In the genomic region with DNA sequence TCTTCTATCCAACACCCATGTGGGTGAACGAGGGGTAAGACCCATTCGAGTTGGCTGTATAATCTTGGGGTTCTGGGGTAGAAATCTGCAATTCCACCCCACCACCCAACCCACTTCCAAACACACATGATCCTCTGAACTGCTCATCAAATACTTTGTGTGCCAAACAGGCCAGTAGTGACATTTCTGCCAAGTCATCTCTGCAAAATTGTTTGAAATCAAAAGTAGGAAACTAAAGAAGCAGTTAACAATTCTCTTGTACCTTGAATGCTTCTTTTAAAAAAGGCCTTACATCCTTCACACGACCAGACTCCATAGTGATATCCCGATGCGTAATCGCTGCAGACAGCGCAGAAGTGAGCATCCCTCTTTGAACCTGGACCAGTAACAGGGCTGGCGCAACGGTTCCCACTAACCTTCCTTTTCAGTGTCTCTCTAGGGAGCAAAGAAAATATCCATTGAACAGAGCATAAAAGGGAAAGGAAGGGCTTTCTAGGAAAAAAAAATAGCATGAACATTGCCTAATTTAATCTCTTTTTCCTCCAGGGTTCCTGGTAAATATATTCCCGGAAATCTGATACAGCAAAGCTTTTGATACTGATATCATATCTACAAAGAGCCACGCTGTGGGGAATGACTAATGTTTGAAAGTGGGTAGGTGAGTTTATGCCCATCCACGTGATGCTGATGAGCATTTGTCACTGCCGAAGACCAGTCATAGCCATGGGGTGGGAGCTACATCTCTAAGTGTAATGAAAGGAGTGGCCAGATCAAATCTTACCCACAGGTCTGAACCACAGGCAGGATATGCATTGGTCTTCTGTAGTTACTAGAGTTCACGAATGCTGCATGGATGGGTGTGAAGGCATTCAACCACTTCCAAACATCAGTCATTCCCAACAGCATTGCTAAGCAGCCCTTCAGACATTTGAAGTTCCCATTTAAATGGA, we compare ENCODE assay signal across 12 cellular contexts. TPM values are rescaled to one million over a fixed set of nuclear protein-coding genes. Genes with fewer than 3 reads are reported as not detected.
DNase-seq lines count a peak whose midpoint lies in the region; ATAC-seq, FAIRE-seq and TF ChIP-seq lines count a peak whose summit lies in the region.
"Had no signal": no experiment of that assay in that cellular context is flagged by ENCODE, and none has a peak within 500 bp of the region (broad histone marks: within the 10 kb centered on the region; RNA-seq: fewer than 3 reads in every experiment).

No MANE protein-coding gene starts in this region.

- no peak overlapping the region for H3K4me3 ChIP-seq in keratinocyte (ENCODE audit: control insufficient read depth in 2 of 3, extremely low read depth in 1 of 3, insufficient read depth in 2 of 3, low read depth in 1 of 3, low read length in 3 of 3)
- H3K4me3 ChIP-seq in upper lobe of right lung: no peak overlapping the region
- H3K4me3 ChIP-seq: thoracic aorta had no signal

- intact Hi-C loops in activated naive CD4-positive, alpha-beta T cell treated with anti-CD3 and anti-CD28 coated beads for 36 hours (cut with micrococcal nuclease): no loop called here
- intact Hi-C loops in upper lobe of right lung (cut with DNase I): no loop called here

- no peaks in the 10 kb centered on the region for H3K9me1 ChIP-seq in keratinocyte (ENCODE audit: control insufficient read depth, extremely low read depth, insufficient read depth, low read length)

- H3K4me1 Mint-ChIP-seq in activated naive CD4-positive, alpha-beta T cell treated with anti-CD3 and anti-CD28 coated beads for 36 hours (ENCODE audit: low read depth): peaks cover 19% of the 10 kb centered on the region
- peaks cover 18% of the 10 kb centered on the region for H3K4me1 Mint-ChIP-seq in activated naive CD4-positive, alpha-beta T cell treated with anti-CD3 and anti-CD28 coated beads, Interleukin-2, amount 10 ng/mL, durations not matched to agents 7 days and 5 days
- H3K4me1 Mint-ChIP-seq in activated T-cell treated with anti-CD3 and anti-CD28 coated beads, Interleukin-2, amount 50 U/mL, for 72 hours (ENCODE audit: low read depth): peaks cover 26% of the 10 kb centered on the region
- H3K4me1 Mint-ChIP-seq: central memory CD8-positive, alpha-beta T cell had no signal

- TF ChIP-seq CTCF in keratinocyte (optimal IDR thresholded peaks at IDR 0.05 in 1 of 3, IDR thresholded peaks at IDR 0.05 in 1 of 3, conservative IDR thresholded peaks at IDR 0.05 in 1 of 3; ENCODE audit: extremely low read depth in 1 of 3, insufficient read depth in 2 of 3, low read length in 3 of 3) (no peak), upper lobe of right lung (IDR thresholded peaks at IDR 0.05) (no peak)

- DNase-seq in activated naive CD4-positive, alpha-beta T cell treated with anti-CD3 and anti-CD28 coated beads for 36 hours: peak; percentile 31
- DNase-seq in activated naive CD4-positive, alpha-beta T cell treated with anti-CD3 and anti-CD28 coated beads, Interleukin-2, amount 10 ng/mL, durations not matched to agents 7 days and 5 days: no peak
- peak; percentile 39 to 48 for DNase-seq in activated T-cell treated with anti-CD3 and anti-CD28 coated beads, Interleukin-2, amount 50 U/mL, for 72 hours
- DNase-seq in keratinocyte (ENCODE audit: low read depth, low spot score) (no peak), upper lobe of right lung (no peak), KBM-7 (no peak), NCI-H2081 treated with DMSO at 0.1 percent for 48 hours (lab: John Stamatoyannopoulos, UW) (no peak)
- DNase-seq: NCI-H1436, T-cell had no signal

- no peak overlapping the region for H3K27ac ChIP-seq in keratinocyte (ENCODE audit: control insufficient read depth, insufficient read depth, low read length)
- H3K27ac ChIP-seq in upper lobe of right lung: no peak overlapping the region
- H3K27ac ChIP-seq: thoracic aorta had no signal

- H4K20me1 ChIP-seq in keratinocyte (ENCODE audit: control insufficient read depth, extremely low read depth, insufficient read depth, low read length): no peaks in the 10 kb centered on the region

- no peaks in the 10 kb centered on the region for H3K27me3 Mint-ChIP-seq in activated naive CD4-positive, alpha-beta T cell treated with anti-CD3 and anti-CD28 coated beads for 36 hours (ENCODE audit: low read depth)
- H3K27me3 Mint-ChIP-seq in activated naive CD4-positive, alpha-beta T cell treated with anti-CD3 and anti-CD28 coated beads, Interleukin-2, amount 10 ng/mL, durations not matched to agents 7 days and 5 days: no peaks in the 10 kb centered on the region
- no peaks in the 10 kb centered on the region for H3K27me3 Mint-ChIP-seq in activated T-cell treated with anti-CD3 and anti-CD28 coated beads, Interleukin-2, amount 50 U/mL, for 72 hours (ENCODE audit: low read depth)

- H3K9me3 Mint-ChIP-seq in activated naive CD4-positive, alpha-beta T cell treated with anti-CD3 and anti-CD28 coated beads for 36 hours: no peaks in the 10 kb centered on the region
- H3K9me3 Mint-ChIP-seq in activated naive CD4-positive, alpha-beta T cell treated with anti-CD3 and anti-CD28 coated beads, Interleukin-2, amount 10 ng/mL, durations not matched to agents 7 days and 5 days: no peaks in the 10 kb centered on the region
- H3K9me3 Mint-ChIP-seq in activated T-cell treated with anti-CD3 and anti-CD28 coated beads, Interleukin-2, amount 50 U/mL, for 72 hours: peaks cover 0 to 4% of the 10 kb centered on the region in 2 donors
- H3K9me3 Mint-ChIP-seq: central memory CD8-positive, alpha-beta T cell; T-cell had no signal

- H3K4me2 ChIP-seq in keratinocyte (ENCODE audit: control insufficient read depth, extremely low read depth, insufficient read depth, low read depth, low read length): no peak overlapping the region

- H3K4me1 ChIP-seq in keratinocyte (ENCODE audit: control insufficient read depth, extremely low read depth, insufficient read depth, low read length): peaks cover 3% of the 10 kb centered on the region
- no peaks in the 10 kb centered on the region for H3K4me1 ChIP-seq in upper lobe of right lung

- H3K36me3 Mint-ChIP-seq in activated naive CD4-positive, alpha-beta T cell treated with anti-CD3 and anti-CD28 coated beads for 36 hours (ENCODE audit: low read depth): no peaks in the 10 kb centered on the region
- no peaks in the 10 kb centered on the region for H3K36me3 Mint-ChIP-seq in activated naive CD4-positive, alpha-beta T cell treated with anti-CD3 and anti-CD28 coated beads, Interleukin-2, amount 10 ng/mL, durations not matched to agents 7 days and 5 days
- no peaks in the 10 kb centered on the region for H3K36me3 Mint-ChIP-seq in activated T-cell treated with anti-CD3 and anti-CD28 coated beads, Interleukin-2, amount 50 U/mL, for 72 hours (ENCODE audit: insufficient read depth in 2 of 2)
- H3K36me3 Mint-ChIP-seq: T-cell had no signal

- no peaks in the 10 kb centered on the region for H3K79me2 ChIP-seq in keratinocyte (ENCODE audit: control insufficient read depth, insufficient read depth, low read length)

- dilution Hi-C loops in keratinocyte (cut with MboI; ENCODE audit: extremely low pct_ligation_motif_present, low sequenced_read_pairs): loop anchor here (25.0 kb wide), 1 partner anchor 243 kb away; no protein-coding TSS in a partner anchor

- no peak overlapping the region for H3K9ac ChIP-seq in keratinocyte (ENCODE audit: control insufficient read depth, extremely low read depth, insufficient read depth, low read length)

- in situ Hi-C loops in KBM-7 (cut with MboI; ENCODE audit: low pct_unique_long_range_greater_than_20kb, low sequenced_read_pairs): loop anchor here (25.0 kb wide), 1 partner anchor 493 kb away; no protein-coding TSS in a partner anchor

- FAIRE-seq in keratinocyte (lab: Jason Lieb, UNC): peak; percentile 70

- CTCF ChIA-PET in activated naive CD4-positive, alpha-beta T cell treated with anti-CD3 and anti-CD28 coated beads for 36 hours (lab: Charles Lee): interaction anchor here (0.7 kb wide), 1 partner anchor 18 kb away, joined by 4 read pairs; no protein-coding TSS in a partner anchor
- CTCF ChIA-PET in activated naive CD4-positive, alpha-beta T cell treated with anti-CD3 and anti-CD28 coated beads, Interleukin-2, amount 10 ng/mL, durations not matched to agents 7 days and 5 days (lab: Charles Lee): no interaction called here

- H3K27me3 ChIP-seq in keratinocyte (ENCODE audit: control insufficient read depth, extremely low read depth, insufficient read depth, low read length) (no peaks in the 10 kb centered on the region), upper lobe of right lung (no peaks in the 10 kb centered on the region)

- no peak overlapping the region for H2AFZ ChIP-seq in keratinocyte (ENCODE audit: control insufficient read depth, low read length)

- H3K27ac Mint-ChIP-seq in activated naive CD4-positive, alpha-beta T cell treated with anti-CD3 and anti-CD28 coated beads for 36 hours: no peak overlapping the region
- H3K27ac Mint-ChIP-seq in activated naive CD4-positive, alpha-beta T cell treated with anti-CD3 and anti-CD28 coated beads, Interleukin-2, amount 10 ng/mL, durations not matched to agents 7 days and 5 days: no peak overlapping the region
- H3K27ac Mint-ChIP-seq in activated T-cell treated with anti-CD3 and anti-CD28 coated beads, Interleukin-2, amount 50 U/mL, for 72 hours: no peak overlapping the region
- H3K27ac Mint-ChIP-seq: T-cell had no signal

- H3K36me3 ChIP-seq in keratinocyte (ENCODE audit: control insufficient read depth in 2 of 2, extremely low read depth in 1 of 2, insufficient read depth in 2 of 2, low read length in 2 of 2): no peaks in the 10 kb centered on the region
- no peaks in the 10 kb centered on the region for H3K36me3 ChIP-seq in upper lobe of right lung
- H3K36me3 ChIP-seq: thoracic aorta had no signal

- H3K4me3 Mint-ChIP-seq in activated naive CD4-positive, alpha-beta T cell treated with anti-CD3 and anti-CD28 coated beads for 36 hours: no peak overlapping the region
- no peak overlapping the region for H3K4me3 Mint-ChIP-seq in activated naive CD4-positive, alpha-beta T cell treated with anti-CD3 and anti-CD28 coated beads, Interleukin-2, amount 10 ng/mL, durations not matched to agents 7 days and 5 days
- peak overlapping the region in 1 of 2 donors; percentile 23 for H3K4me3 Mint-ChIP-seq in activated T-cell treated with anti-CD3 and anti-CD28 coated beads, Interleukin-2, amount 50 U/mL, for 72 hours
- H3K4me3 Mint-ChIP-seq: central memory CD8-positive, alpha-beta T cell; T-cell had no signal

- peak; percentile 97 to 99 for ATAC-seq in activated T-cell treated with anti-CD3 and anti-CD28 coated beads, Interleukin-2, amount 50 U/mL, for 72 hours (replicated peaks in 1 of 2)
- ATAC-seq in upper lobe of right lung (peak; percentile 75), HG03139 (IDR thresholded peaks at IDR 0.05; ENCODE audit: unreplicated experiment) (no peak)

- H3K9me3 ChIP-seq in keratinocyte (ENCODE audit: control insufficient read depth, low read depth, low read length): no peaks in the 10 kb centered on the region
- no peaks in the 10 kb centered on the region for H3K9me3 ChIP-seq in upper lobe of right lung
- H3K9me3 ChIP-seq: thoracic aorta had no signal

RNA-seq across cellular contexts. Expression of a gene that starts 14.2 kb away (rescaled TPM):
- total RNA-seq in activated naive CD4-positive, alpha-beta T cell treated with anti-CD3 and anti-CD28 coated beads for 36 hours: under 1 TPM; 0.27 to 0.43 TPM
- 1 to 10 TPM in 1 of 2 donors, under 1 TPM in 1; 0.23 to 1.0 TPM for total RNA-seq in activated T-cell treated with anti-CD3 and anti-CD28 coated beads, Interleukin-2, amount 50 U/mL, for 72 hours
- polyA plus RNA-seq in keratinocyte: 0.02 to 0.06 TPM (median 0.03 TPM) in 3 replicates
- 0.09 TPM for polyA plus RNA-seq in keratinocyte (2011; ENCODE audit: low read depth)
- polyA plus RNA-seq in keratinocyte (2011; cell fraction: cytosol; rRNA removed): 0.11 TPM in 1 of 2 replicates, not detected in the other
- polyA plus RNA-seq in keratinocyte (2011; cell fraction: nucleus; rRNA removed): 0.04 and 0.13 TPM in 2 replicates
- 0.13 and 0.25 TPM in 2 replicates for polyA plus RNA-seq in keratinocyte (2012; ENCODE audit: low replicate concordance)
- 0.20 to 0.45 TPM in 2 of 3 replicates, not detected in the other for polyA minus RNA-seq in keratinocyte
- not detected for polyA minus RNA-seq in keratinocyte (2011; cell fraction: cytosol; rRNA and poly(A)+ RNA removed)
- polyA minus RNA-seq in keratinocyte (2011; cell fraction: nucleus; rRNA and poly(A)+ RNA removed): 0.31 TPM in 1 of 2 replicates, not detected in the other
- 1.3 TPM for total RNA-seq in upper lobe of right lung

Comparison
In these comparisons a context has a peak if more than half of its experiments do, and no peak if none do; other contexts are left out.
1. DNase-seq: peak in activated naive CD4-positive, alpha-beta T cell treated with anti-CD3 and anti-CD28 coated beads for 36 hours (single experiment) and activated T-cell treated with anti-CD3 and anti-CD28 coated beads, Interleukin-2, amount 50 U/mL, for 72 hours (2 of 2); none in activated naive CD4-positive, alpha-beta T cell treated with anti-CD3 and anti-CD28 coated beads, Interleukin-2, amount 10 ng/mL, durations not matched to agents 7 days and 5 days (single experiment), keratinocyte (single experiment), upper lobe of right lung (single experiment), KBM-7 (single experiment) and NCI-H2081 treated with DMSO at 0.1 percent for 48 hours (single experiment).